1 cellular context compared by ENCODE assay signal in the genomic region with DNA sequence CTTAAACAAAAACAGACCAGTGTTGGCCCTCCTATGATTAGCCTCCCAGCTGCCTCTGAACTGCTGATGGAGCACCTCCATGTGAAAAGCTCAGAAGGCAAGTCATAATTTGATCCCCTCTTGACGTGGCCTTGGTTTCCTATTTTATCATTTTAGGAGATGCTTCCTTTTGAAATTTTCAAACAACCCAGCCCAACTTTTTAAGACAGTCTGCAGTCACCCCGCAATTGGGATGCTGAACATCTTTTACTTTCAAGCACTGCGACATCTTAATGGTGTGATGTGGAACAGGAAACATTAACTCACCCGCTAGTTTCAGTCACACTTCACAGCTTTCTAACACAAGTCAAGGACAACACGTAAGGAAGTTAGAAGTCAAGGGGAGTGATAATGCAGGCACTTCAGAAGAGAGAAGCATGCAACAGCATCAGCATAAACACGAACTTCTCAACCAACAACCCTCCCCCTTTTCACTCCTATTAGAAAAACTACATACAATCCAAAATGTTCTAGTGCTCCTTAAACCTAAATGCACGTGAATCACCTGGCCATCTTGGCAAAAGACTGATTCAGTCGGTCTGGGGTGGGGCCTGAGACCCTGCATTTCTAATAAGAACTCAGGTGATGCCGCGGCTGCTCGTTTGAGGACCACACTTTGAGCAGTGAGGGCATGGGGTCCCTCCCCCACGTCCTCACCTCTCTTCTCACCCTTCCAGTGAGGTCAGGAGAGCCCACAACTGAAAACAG.
TF ChIP-seq lines count a peak whose summit lies in the region.

No MANE protein-coding gene starts in this region.

TF ChIP-seq in WTC11, 78 proteins besides CTCF, POLR2A, EP300 and RAD21 (continued from another document):
- TF ChIP-seq, protein P1, sequence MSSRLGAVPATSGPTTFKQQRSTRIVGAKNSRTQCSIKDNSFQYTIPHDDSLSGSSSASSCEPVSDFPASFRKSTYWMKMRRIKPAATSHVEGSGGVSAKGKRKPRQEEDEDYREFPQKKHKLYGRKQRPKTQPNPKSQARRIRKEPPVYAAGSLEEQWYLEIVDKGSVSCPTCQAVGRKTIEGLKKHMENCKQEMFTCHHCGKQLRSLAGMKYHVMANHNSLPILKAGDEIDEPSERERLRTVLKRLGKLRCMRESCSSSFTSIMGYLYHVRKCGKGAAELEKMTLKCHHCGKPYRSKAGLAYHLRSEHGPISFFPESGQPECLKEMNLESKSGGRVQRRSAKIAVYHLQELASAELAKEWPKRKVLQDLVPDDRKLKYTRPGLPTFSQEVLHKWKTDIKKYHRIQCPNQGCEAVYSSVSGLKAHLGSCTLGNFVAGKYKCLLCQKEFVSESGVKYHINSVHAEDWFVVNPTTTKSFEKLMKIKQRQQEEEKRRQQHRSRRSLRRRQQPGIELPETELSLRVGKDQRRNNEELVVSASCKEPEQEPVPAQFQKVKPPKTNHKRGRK (CRISPR knock-in tag; IDR thresholded peaks at IDR 0.05; ENCODE audit: borderline replicate concordance) = no peak
- TF ChIP-seq ZNF263 (CRISPR knock-in tag; IDR thresholded peaks at IDR 0.05; ENCODE audit: low read depth) (no peak), GTF2I (CRISPR knock-in tag; conservative IDR thresholded peaks at IDR 0.05) (no peak), TP53 (CRISPR knock-in tag; IDR thresholded peaks at IDR 0.05) (no peak), PRRX2 (CRISPR knock-in tag; IDR thresholded peaks at IDR 0.05) (no peak)
- TF ChIP-seq, protein P2, sequence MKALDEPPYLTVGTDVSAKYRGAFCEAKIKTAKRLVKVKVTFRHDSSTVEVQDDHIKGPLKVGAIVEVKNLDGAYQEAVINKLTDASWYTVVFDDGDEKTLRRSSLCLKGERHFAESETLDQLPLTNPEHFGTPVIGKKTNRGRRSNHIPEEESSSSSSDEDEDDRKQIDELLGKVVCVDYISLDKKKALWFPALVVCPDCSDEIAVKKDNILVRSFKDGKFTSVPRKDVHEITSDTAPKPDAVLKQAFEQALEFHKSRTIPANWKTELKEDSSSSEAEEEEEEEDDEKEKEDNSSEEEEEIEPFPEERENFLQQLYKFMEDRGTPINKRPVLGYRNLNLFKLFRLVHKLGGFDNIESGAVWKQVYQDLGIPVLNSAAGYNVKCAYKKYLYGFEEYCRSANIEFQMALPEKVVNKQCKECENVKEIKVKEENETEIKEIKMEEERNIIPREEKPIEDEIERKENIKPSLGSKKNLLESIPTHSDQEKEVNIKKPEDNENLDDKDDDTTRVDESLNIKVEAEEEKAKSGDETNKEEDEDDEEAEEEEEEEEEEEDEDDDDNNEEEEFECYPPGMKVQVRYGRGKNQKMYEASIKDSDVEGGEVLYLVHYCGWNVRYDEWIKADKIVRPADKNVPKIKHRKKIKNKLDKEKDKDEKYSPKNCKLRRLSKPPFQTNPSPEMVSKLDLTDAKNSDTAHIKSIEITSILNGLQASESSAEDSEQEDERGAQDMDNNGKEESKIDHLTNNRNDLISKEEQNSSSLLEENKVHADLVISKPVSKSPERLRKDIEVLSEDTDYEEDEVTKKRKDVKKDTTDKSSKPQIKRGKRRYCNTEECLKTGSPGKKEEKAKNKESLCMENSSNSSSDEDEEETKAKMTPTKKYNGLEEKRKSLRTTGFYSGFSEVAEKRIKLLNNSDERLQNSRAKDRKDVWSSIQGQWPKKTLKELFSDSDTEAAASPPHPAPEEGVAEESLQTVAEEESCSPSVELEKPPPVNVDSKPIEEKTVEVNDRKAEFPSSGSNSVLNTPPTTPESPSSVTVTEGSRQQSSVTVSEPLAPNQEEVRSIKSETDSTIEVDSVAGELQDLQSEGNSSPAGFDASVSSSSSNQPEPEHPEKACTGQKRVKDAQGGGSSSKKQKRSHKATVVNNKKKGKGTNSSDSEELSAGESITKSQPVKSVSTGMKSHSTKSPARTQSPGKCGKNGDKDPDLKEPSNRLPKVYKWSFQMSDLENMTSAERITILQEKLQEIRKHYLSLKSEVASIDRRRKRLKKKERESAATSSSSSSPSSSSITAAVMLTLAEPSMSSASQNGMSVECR (CRISPR knock-in tag; IDR thresholded peaks at IDR 0.05; ENCODE audit: borderline replicate concordance) = no peak
- TF ChIP-seq, protein P3, sequence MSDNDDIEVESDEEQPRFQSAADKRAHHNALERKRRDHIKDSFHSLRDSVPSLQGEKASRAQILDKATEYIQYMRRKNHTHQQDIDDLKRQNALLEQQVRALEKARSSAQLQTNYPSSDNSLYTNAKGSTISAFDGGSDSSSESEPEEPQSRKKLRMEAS (CRISPR knock-in tag; IDR thresholded peaks at IDR 0.05) = no peak
- TF ChIP-seq, protein P4, sequence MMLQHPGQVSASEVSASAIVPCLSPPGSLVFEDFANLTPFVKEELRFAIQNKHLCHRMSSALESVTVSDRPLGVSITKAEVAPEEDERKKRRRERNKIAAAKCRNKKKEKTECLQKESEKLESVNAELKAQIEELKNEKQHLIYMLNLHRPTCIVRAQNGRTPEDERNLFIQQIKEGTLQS (CRISPR knock-in tag; conservative IDR thresholded peaks at IDR 0.05) = no peak
